Comparison of ENCODE assay signal across 20 cellular contexts in the genomic region with DNA sequence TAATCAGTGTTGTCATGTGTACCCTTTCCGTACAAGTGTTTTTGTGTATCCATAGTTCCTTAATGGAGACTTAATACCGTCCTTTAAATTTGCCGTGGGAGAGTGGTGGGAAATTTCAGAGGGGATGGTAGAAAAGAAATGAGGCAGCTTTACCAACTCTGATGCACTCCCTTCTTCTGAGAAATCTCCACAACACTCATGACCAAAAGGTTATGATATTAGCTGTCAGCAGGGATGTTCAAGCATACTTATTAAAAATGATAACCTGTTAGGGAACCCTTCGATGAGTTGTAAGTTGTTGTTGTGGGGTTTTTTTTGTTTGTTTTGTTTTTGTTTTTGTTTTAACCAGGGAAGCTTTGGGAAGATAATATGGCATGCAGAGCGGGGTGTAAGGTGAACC.
"Had no signal": no experiment of that assay in that cellular context is flagged by ENCODE, and none has a peak within 500 bp of the region (broad histone marks: within the 10 kb centered on the region; RNA-seq: fewer than 3 reads in every experiment).

No MANE protein-coding gene starts in this region.

- H3K4me1 ChIP-seq: colonic mucosa, neural progenitor cell, SJCRH30 had no signal

- H3K4me3 ChIP-seq: colonic mucosa, gastroesophageal sphincter, heart right ventricle, left lung, neural progenitor cell, SJCRH30, stomach had no signal

- H3K27me3 Mint-ChIP-seq: activated CD4-positive, alpha-beta memory T cell treated with anti-CD3 and anti-CD28 coated beads for 36 hours; progenitor cell of endocrine pancreas; type B pancreatic cell had no signal

- H3K9ac ChIP-seq: neural progenitor cell had no signal

- H3K36me3 ChIP-seq: colonic mucosa had no signal

- DNase-seq: activated CD4-positive, alpha-beta memory T cell treated with anti-CD3 and anti-CD28 coated beads for 36 hours; activated gamma-delta T cell; activated T-cell treated with anti-CD3 and anti-CD28 coated beads, Interleukin-2, amount 50 U/mL, for 48 hours; aorta; brain microvascular endothelial cell; central memory CD4-positive, alpha-beta T cell; colonic mucosa; heart right ventricle; left lung; midbrain; SJCRH30; stimulated activated CD4-positive, alpha-beta T cell treated with anti-CD3 and anti-CD28 coated beads, Interleukin-12 subunit alpha, Interleukin-12 subunit beta, amount 100 ng/mL, for 4 hours; stimulated activated CD4-positive, alpha-beta T cell treated with anti-CD3 and anti-CD28 coated beads, Interleukin-1b, Interleukin-23, amount 100 ng/mL, for 48 hours; stomach had no signal

- H3K27ac Mint-ChIP-seq: activated CD4-positive, alpha-beta memory T cell treated with anti-CD3 and anti-CD28 coated beads for 36 hours; neural progenitor cell; progenitor cell of endocrine pancreas; T-helper 1 cell treated with Interleukin-12 subunit alpha and Interleukin-12 subunit beta and Interleukin-4 antibody, amounts not matched to agents 30 μg/mL and 1 μg/mL, for 36 hours; type B pancreatic cell had no signal

- H3K4me3 Mint-ChIP-seq: activated CD4-positive, alpha-beta memory T cell treated with anti-CD3 and anti-CD28 coated beads for 36 hours; neural progenitor cell; T-helper 1 cell treated with Interleukin-12 subunit alpha and Interleukin-12 subunit beta and Interleukin-4 antibody, amounts not matched to agents 30 μg/mL and 1 μg/mL, for 36 hours; type B pancreatic cell had no signal

- H2AFZ ChIP-seq: neural progenitor cell had no signal

- H3K27ac ChIP-seq: brain microvascular endothelial cell, colonic mucosa, gastroesophageal sphincter, heart right ventricle, left lung, neural progenitor cell, SJCRH30, stomach, VCaP had no signal

- H3K9me3 ChIP-seq: colonic mucosa, gastroesophageal sphincter, SJCRH30, stomach had no signal

- ATAC-seq: gastroesophageal sphincter, left lung had no signal

- H3K4me1 Mint-ChIP-seq: neural progenitor cell had no signal

- H3K27me3 ChIP-seq: brain microvascular endothelial cell, colonic mucosa, gastroesophageal sphincter, heart right ventricle, left lung, neural progenitor cell, SJCRH30, stomach had no signal

- H3K4me2 ChIP-seq: neural progenitor cell had no signal
